In the genomic region with DNA sequence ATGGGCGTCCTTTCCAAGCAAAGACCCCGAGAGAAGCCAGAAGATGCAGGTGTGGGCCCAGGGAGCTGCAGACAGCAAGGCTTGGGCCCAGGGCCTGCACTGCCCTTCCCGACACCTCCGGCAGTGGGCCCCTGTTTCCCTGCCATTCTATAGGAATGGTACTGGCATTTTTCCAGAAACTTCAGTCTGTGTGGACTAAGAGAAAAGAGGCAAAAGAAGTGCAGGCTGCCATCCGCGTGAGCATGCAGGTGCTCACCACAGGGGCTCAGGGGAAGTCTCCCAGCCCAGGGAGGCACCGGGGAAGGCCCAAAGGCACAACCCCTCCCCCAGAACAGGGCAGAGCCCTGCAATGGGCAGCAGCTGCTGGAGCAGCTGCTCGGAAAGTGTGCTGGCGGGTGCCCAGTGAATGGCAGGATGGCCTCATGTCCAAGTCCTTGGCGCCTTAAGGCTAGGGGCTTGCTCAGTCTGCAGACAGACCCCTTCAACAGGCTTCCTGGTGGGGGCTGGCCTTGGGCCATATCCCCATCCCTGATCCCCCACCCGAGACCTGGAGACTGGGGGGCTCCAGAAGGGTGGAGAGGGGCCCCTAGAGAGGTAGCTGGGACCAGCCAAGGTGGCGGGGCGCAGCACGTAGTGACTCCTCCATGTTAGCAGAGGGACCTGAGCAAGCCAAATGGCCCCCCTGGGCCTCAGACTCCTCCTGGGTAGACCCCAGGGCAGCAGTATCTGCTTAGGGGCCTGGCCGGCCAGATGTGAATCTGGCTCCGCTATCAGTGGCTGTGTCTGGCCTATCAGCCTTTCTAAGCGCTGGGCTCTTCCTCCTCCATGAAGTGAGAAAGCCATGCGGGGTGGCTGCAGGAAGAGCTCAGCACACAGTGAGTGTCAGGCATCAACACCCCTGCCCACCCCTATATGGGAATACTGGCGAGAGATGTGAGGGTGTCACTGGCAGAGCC, we compare ENCODE assay signal across 12 cellular contexts. TPM values are rescaled to one million over a fixed set of nuclear protein-coding genes. Genes with fewer than 3 reads are reported as not detected.
DNase-seq lines count a peak whose midpoint lies in the region; ATAC-seq and TF ChIP-seq lines count a peak whose summit lies in the region.
"Had no signal": no experiment of that assay in that cellular context is flagged by ENCODE, and none has a peak within 500 bp of the region (broad histone marks: within the 10 kb centered on the region; RNA-seq: fewer than 3 reads in every experiment).

No MANE protein-coding gene starts in this region.

- ATAC-seq in HG03469 (IDR thresholded peaks at IDR 0.05; ENCODE audit: unreplicated experiment) (no peak), HG03159 (IDR thresholded peaks at IDR 0.05; ENCODE audit: unreplicated experiment) (no peak)

- no peaks in the 10 kb centered on the region for H3K4me1 Mint-ChIP-seq in immature natural killer cell

- no peak overlapping the region for H3K4me2 ChIP-seq in parathyroid adenoma (ENCODE audit: low read length)

- no peaks in the 10 kb centered on the region for H3K9me3 ChIP-seq in parathyroid adenoma (ENCODE audit: control insufficient read depth, low read length)
- H3K9me3 ChIP-seq: tibial nerve had no signal

- peak overlapping the region; percentile 35 for H2AFZ ChIP-seq in parathyroid adenoma

- no peaks in the 10 kb centered on the region for H3K36me3 ChIP-seq in parathyroid adenoma (ENCODE audit: control insufficient read depth, insufficient read depth, low read length)
- H3K36me3 ChIP-seq: cardiac muscle cell had no signal

- H3K9me3 Mint-ChIP-seq in immature natural killer cell = no peaks in the 10 kb centered on the region
- H3K9me3 Mint-ChIP-seq: activated CD4-positive, alpha-beta memory T cell treated with anti-CD3 and anti-CD28 coated beads for 36 hours; T-helper 2 cell treated with Interferon-gamma antibody and Interleukin-4, amounts not matched to agents 5 μg/mL and 100 μg/mL, for 36 hours had no signal

- no peak overlapping the region for H3K4me3 ChIP-seq in parathyroid adenoma (ENCODE audit: low read depth, low read length)
- H3K4me3 ChIP-seq: cardiac muscle cell had no signal

- H3K79me2 ChIP-seq in parathyroid adenoma = no peaks in the 10 kb centered on the region

- TF ChIP-seq CTCF in parathyroid adenoma (IDR thresholded peaks at IDR 0.05) = no peak

- DNase-seq in NCI-H1105 treated with DMSO at 0.1 percent for 48 hours (lab: John Stamatoyannopoulos, UW) = peak; percentile 26
- DNase-seq in NCI-H1105 (lab: John Stamatoyannopoulos, UW) = no peak
- DNase-seq in NCI-H146 treated with DMSO at 0.1 percent for 48 hours (lab: John Stamatoyannopoulos, UW; ENCODE audit: unreplicated experiment) = peak; percentile 38
- peak; percentile 65 for DNase-seq in RPMI8226
- no peak for DNase-seq in immature natural killer cell

- peaks cover 32% of the 10 kb centered on the region for H3K4me1 ChIP-seq in parathyroid adenoma

- no peak overlapping the region for H3K27ac ChIP-seq in parathyroid adenoma
- H3K27ac ChIP-seq: cardiac muscle cell had no signal

- no peaks in the 10 kb centered on the region for H3K27me3 ChIP-seq in parathyroid adenoma (ENCODE audit: control insufficient read depth, insufficient read depth, low read length)
- H3K27me3 ChIP-seq: tibial nerve had no signal

- H3K9ac ChIP-seq in parathyroid adenoma = no peak overlapping the region

- no peak overlapping the region for H3K4me3 Mint-ChIP-seq in immature natural killer cell
- H3K4me3 Mint-ChIP-seq: activated CD4-positive, alpha-beta memory T cell treated with anti-CD3 and anti-CD28 coated beads for 36 hours; T-helper 2 cell treated with Interferon-gamma antibody and Interleukin-4, amounts not matched to agents 5 μg/mL and 100 μg/mL, for 36 hours had no signal

- H3K36me3 Mint-ChIP-seq in immature natural killer cell = no peaks in the 10 kb centered on the region
- H3K36me3 Mint-ChIP-seq: activated CD4-positive, alpha-beta memory T cell treated with anti-CD3 and anti-CD28 coated beads for 36 hours had no signal

- H3K27ac Mint-ChIP-seq in immature natural killer cell = no peak overlapping the region
- H3K27ac Mint-ChIP-seq: activated CD4-positive, alpha-beta memory T cell treated with anti-CD3 and anti-CD28 coated beads for 36 hours; T-helper 2 cell treated with Interferon-gamma antibody and Interleukin-4, amounts not matched to agents 5 μg/mL and 100 μg/mL, for 36 hours had no signal

- H3K27me3 Mint-ChIP-seq in immature natural killer cell (ENCODE audit: low read depth in 3 of 3) = peaks cover 2 to 11% (median 3%) of the 10 kb centered on the region in 3 donors

RNA-seq across cellular contexts. Expression of gene TPPP3, which starts 6.7 kb away (rescaled TPM):
- under 1 TPM in 2 of 3 donors, not detected in 1; 0.22 to 0.78 TPM for polyA plus RNA-seq in immature natural killer cell

RNA-seq across cellular contexts. Expression of gene ZDHHC1, which starts 16.2 kb away (rescaled TPM):
- polyA plus RNA-seq in immature natural killer cell = under 1 TPM in 2 of 3 donors, not detected in 1; 0.64 to 0.71 TPM

RNA-seq across cellular contexts. Expression of gene HSD11B2, which starts 30.9 kb away (rescaled TPM):
- not detected for polyA plus RNA-seq in immature natural killer cell

Comparison
In these comparisons a context has a peak if more than half of its experiments do, and no peak if none do; other contexts are left out.
1. DNase-seq: peak in NCI-H1105 treated with DMSO at 0.1 percent for 48 hours (single experiment), NCI-H146 treated with DMSO at 0.1 percent for 48 hours (single experiment) and RPMI8226 (single experiment); none in NCI-H1105 (single experiment) and immature natural killer cell (0 of 3).